ENCODE assay signal across 30 cellular contexts in the genomic region with DNA sequence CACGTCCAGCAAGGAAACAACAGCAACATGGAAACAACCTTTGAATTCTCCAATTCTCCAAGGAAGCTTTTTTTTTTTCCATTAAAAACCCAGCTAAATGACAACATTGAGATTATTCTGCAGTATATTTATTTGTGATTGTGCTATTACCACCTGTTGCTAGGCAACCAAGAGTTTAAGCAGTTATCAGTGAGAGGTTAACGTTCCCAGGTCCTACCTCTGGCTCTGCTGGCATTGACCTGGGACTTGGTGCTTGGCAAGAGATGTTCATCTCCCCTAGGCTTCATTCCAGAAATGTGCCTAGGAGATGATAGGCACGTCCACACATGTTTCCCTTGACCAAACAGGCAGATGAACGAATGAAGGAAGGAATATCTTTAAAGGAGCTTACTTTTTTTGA.
DNase-seq lines count a peak whose midpoint lies in the region; ATAC-seq, FAIRE-seq and TF ChIP-seq lines count a peak whose summit lies in the region.
"Had no signal": no experiment of that assay in that cellular context is flagged by ENCODE, and none has a peak within 500 bp of the region (broad histone marks: within the 10 kb centered on the region; RNA-seq: fewer than 3 reads in every experiment).

No MANE protein-coding gene starts in this region.

- in situ Hi-C loops in HepG2 (cut with HindIII; ENCODE audit: extremely low pct_ligation_motif_present, low pct_unique_long_range_greater_than_20kb) = no loop called here

- POLR2A ChIA-PET in HepG2 (lab: Yijun Ruan, JAX) = no interaction called here

- H3K36me3 ChIP-seq in HepG2 (replicated peaks in 1 of 2; ENCODE audit: control insufficient read depth in 1 of 2, insufficient read depth in 2 of 2, low read length in 2 of 2) (no peaks in the 10 kb centered on the region), right lobe of liver (no peaks in the 10 kb centered on the region), ascending aorta (no peaks in the 10 kb centered on the region)
- H3K36me3 ChIP-seq: BE2C had no signal

- H3K27ac Mint-ChIP-seq in mesothelial cell of epicardium = peak overlapping the region; percentile 54
- H3K27ac Mint-ChIP-seq: CD14-positive monocyte; CD8-positive, alpha-beta memory T cell; GM23338; H9; HFFc6 had no signal

- H3K4me2 ChIP-seq in HepG2 (ENCODE audit: low read depth, low read length) = no peak overlapping the region
- H3K4me2 ChIP-seq: GM23338, KMS-11 had no signal

- H3K4me1 ChIP-seq in HepG2 (ENCODE audit: insufficient read depth, low read length) (no peaks in the 10 kb centered on the region), right lobe of liver (no peaks in the 10 kb centered on the region), ascending aorta (no peaks in the 10 kb centered on the region)

- BruUV-seq in HepG2 (replicated peaks; lab: Mats Ljungman, UMichigan) = no TSS peak

- H4K20me1 ChIP-seq in HepG2 (ENCODE audit: insufficient read depth, low read length) = no peaks in the 10 kb centered on the region

- intact Hi-C loops in HepG2 (cut with micrococcal nuclease; ENCODE audit: unreplicated experiment) = no loop called here
- intact Hi-C loops in right lobe of liver (cut with DNase I) = no loop called here
- intact Hi-C loops in ascending aorta (cut with DNase I) = no loop called here

- H3K9ac ChIP-seq in HepG2 (ENCODE audit: insufficient read depth, low read depth, low read length) = no peak overlapping the region
- H3K9ac ChIP-seq: KMS-11 had no signal

- H3K36me3 Mint-ChIP-seq in mesothelial cell of epicardium = no peaks in the 10 kb centered on the region
- H3K36me3 Mint-ChIP-seq: CD14-positive monocyte; CD8-positive, alpha-beta memory T cell had no signal

- no peak for FAIRE-seq in HepG2 (lab: Jason Lieb, UNC)
- FAIRE-seq: G401.6, GM12878 had no signal

- DNase-seq in DMS53 (lab: John Stamatoyannopoulos, UW) = peak; percentile 4
- no peak for DNase-seq in DMS53 treated with DMSO at 0.1 percent for 48 hours (lab: John Stamatoyannopoulos, UW; ENCODE audit: unreplicated experiment)
- no peak for DNase-seq in HepG2 (ENCODE audit: low spot score)
- DNase-seq in right lobe of liver = no peak
- no peak for DNase-seq in mesothelial cell of epicardium (ENCODE audit: low spot score in 2 of 2, unreplicated experiment in 2 of 2)
- DNase-seq in COLO668 (lab: John Stamatoyannopoulos, UW; ENCODE audit: unreplicated experiment) = no peak
- no peak for DNase-seq in ascending aorta (ENCODE audit: low spot score in 2 of 2)
- DNase-seq: 8988T; ACHN; BE2C; Calu3; CD8-positive, alpha-beta memory T cell; H9; HFFc6; IMR-90; MM.1S; NCI-H1417; NCI-H1694 treated with DMSO at 0.1 percent for 48 hours; NCI-H2081; NCI-H2171 treated with DMSO at 0.1 percent for 48 hours; NCI-H524; NCI-H82; RPMI8226; SHP77 treated with DMSO at 0.1 percent for 48 hours had no signal

- TF ChIP-seq EP300 in HepG2 (IDR thresholded peaks at IDR 0.05; ENCODE audit: low read depth in 2 of 2, low read length in 2 of 2) (no peak), HepG2 (CRISPR knock-in tag; IDR thresholded peaks at IDR 0.05; ENCODE audit: borderline replicate concordance) (no peak)

- WGBS in HepG2 (ENCODE audit: low lambda C conversion rate) = 12% methylated on average over 4 of the region's 4 CpGs
- 46% methylated on average over 4 of the region's 4 CpGs for WGBS in right lobe of liver (ENCODE audit: insufficient coverage, low coverage, low lambda C conversion rate, missing lambda C conversion rate)

- H3K27ac ChIP-seq in HepG2 (ENCODE audit: extremely low read length, insufficient read depth, low read length) (no peak overlapping the region), right lobe of liver (no peak overlapping the region), ascending aorta (no peak overlapping the region)
- H3K27ac ChIP-seq: KMS-11 had no signal

- CTCF ChIA-PET in HepG2 (lab: Yijun Ruan, JAX; ENCODE audit: low intra/inter-chr PET ratio, low total read pairs) = no interaction called here

- TF ChIP-seq CTCF in HepG2 (CRISPR knock-in tag; IDR thresholded peaks at IDR 0.05) = no peak
- no peak for TF ChIP-seq CTCF in right lobe of liver (IDR thresholded peaks at IDR 0.05)
- no peak for TF ChIP-seq CTCF in mesothelial cell of epicardium (IDR thresholded peaks at IDR 0.05; ENCODE audit: unreplicated experiment)
- no peak for TF ChIP-seq CTCF in ascending aorta (IDR thresholded peaks at IDR 0.05)

- no peaks in the 10 kb centered on the region for H3K79me2 ChIP-seq in HepG2 (ENCODE audit: insufficient read depth, low read length)

- no peaks in the 10 kb centered on the region for H3K9me3 Mint-ChIP-seq in mesothelial cell of epicardium
- H3K9me3 Mint-ChIP-seq: GM23338, H9 had no signal

- peaks cover 0 to 24% of the 10 kb centered on the region in 2 experiments; a peak in 4 of 5 replicates for H3K27me3 ChIP-seq in HepG2 (ENCODE audit: control insufficient read depth in 1 of 2, insufficient read depth in 2 of 2, low read length in 2 of 2)
- no peaks in the 10 kb centered on the region for H3K27me3 ChIP-seq in right lobe of liver
- H3K27me3 ChIP-seq in ascending aorta = no peaks in the 10 kb centered on the region
- H3K27me3 ChIP-seq: BE2C had no signal

- TF ChIP-seq POLR2A in HepG2 (IDR thresholded peaks at IDR 0.05; ENCODE audit: insufficient read depth in 1 of 2, low read depth in 2 of 2, low read length in 2 of 2) (no peak), right lobe of liver (IDR thresholded peaks at IDR 0.05) (no peak)

- H3K9me3 ChIP-seq in HepG2 (ENCODE audit: low read length) (no peaks in the 10 kb centered on the region), right lobe of liver (no peaks in the 10 kb centered on the region), ascending aorta (no peaks in the 10 kb centered on the region)
- H3K9me3 ChIP-seq: BE2C had no signal

- no peak overlapping the region for H3K4me3 Mint-ChIP-seq in mesothelial cell of epicardium
- H3K4me3 Mint-ChIP-seq: CD14-positive monocyte; CD8-positive, alpha-beta memory T cell; GM23338; H9; HFFc6 had no signal

- H3K4me3 ChIP-seq in HepG2 (replicated peaks in 1 of 3; ENCODE audit: insufficient read depth in 1 of 3, low read depth in 2 of 3, low read length in 3 of 3) (no peak overlapping the region), right lobe of liver (no peak overlapping the region), ascending aorta (no peak overlapping the region)
- H3K4me3 ChIP-seq: GM12878, GM23338 had no signal

- H2AFZ ChIP-seq in HepG2 (ENCODE audit: low read length) = no peak overlapping the region
- H2AFZ ChIP-seq: GM23338 had no signal

- H3K27me3 Mint-ChIP-seq in mesothelial cell of epicardium (ENCODE audit: low read depth) = no peaks in the 10 kb centered on the region
- H3K27me3 Mint-ChIP-seq: CD8-positive, alpha-beta memory T cell had no signal

- peaks cover 29% of the 10 kb centered on the region for H3K4me1 Mint-ChIP-seq in mesothelial cell of epicardium
- H3K4me1 Mint-ChIP-seq: CD14-positive monocyte; CD8-positive, alpha-beta memory T cell had no signal

- no peak for TF ChIP-seq RAD21 in HepG2 (CRISPR knock-in tag; IDR thresholded peaks at IDR 0.05)

- ATAC-seq in HepG2 (no peak), right lobe of liver (no peak), HG02610 (IDR thresholded peaks at IDR 0.05; ENCODE audit: unreplicated experiment) (no peak)
- ATAC-seq: GM12878, GM23338 had no signal

TF ChIP-seq in HepG2, 621 proteins besides CTCF, POLR2A, EP300 and RAD21:
- TF ChIP-seq PHF21A (CRISPR knock-in tag; IDR thresholded peaks at IDR 0.05) (no peak), ZNF775 (CRISPR knock-in tag; IDR thresholded peaks at IDR 0.05; ENCODE audit: borderline replicate concordance) (no peak), AKAP8 (CRISPR knock-in tag; IDR thresholded peaks at IDR 0.05) (no peak), RFX1 (IDR thresholded peaks at IDR 0.05) (peak; percentile 26; the same call in 1 of the 2 replicates), ZIK1 (CRISPR knock-in tag; IDR thresholded peaks at IDR 0.05; ENCODE audit: borderline replicate concordance, low read depth) (no peak), PLRG1 (conservative IDR thresholded peaks at IDR 0.05) (no peak), EED (CRISPR knock-in tag; IDR thresholded peaks at IDR 0.05) (no peak), MAF1 (CRISPR knock-in tag; IDR thresholded peaks at IDR 0.05; ENCODE audit: borderline replicate concordance) (no peak)
TF ChIP-seq in HepG2: peak in this region for 1.
